Comparison of ENCODE assay signal across 35 cellular contexts in the genomic region with DNA sequence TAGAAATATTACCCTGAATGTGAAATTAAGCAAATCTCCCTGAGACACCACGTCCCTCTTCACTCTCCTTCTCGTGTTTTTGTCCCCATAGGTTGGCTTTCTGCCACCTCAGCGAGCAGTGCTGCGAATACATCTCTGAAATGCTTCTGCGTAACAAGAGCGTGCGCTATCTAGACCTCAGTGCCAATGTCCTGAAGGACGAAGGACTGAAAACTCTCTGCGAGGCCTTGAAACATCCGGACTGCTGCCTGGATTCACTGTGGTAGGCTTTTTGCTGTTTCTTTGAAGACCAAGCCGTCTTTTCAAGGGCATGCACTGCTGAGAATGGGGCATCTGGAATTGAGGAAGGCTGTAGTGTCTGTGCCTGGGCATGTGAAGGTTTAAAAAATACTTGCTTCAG. TPM values are rescaled to one million over a fixed set of nuclear protein-coding genes. Genes with fewer than 3 reads are reported as not detected.
A peak's percentile ranks its signal among the peaks of the same experiment; 100 is the strongest.
DNase-seq lines count a peak whose midpoint lies in the region; TF ChIP-seq lines count a peak whose summit lies in the region.
"Had no signal": no experiment of that assay in that cellular context is flagged by ENCODE, and none has a peak within 500 bp of the region (broad histone marks: within the 10 kb centered on the region; RNA-seq: fewer than 3 reads in every experiment).

No MANE protein-coding gene starts in this region.

- H3K4me2 ChIP-seq in PC-9: no peak overlapping the region
- H3K4me2 ChIP-seq: A549; BLaER1; BLaER1 treated with 17β-estradiol and CSF1 and Interleukin-3, amounts not matched to agents 10 nM and 100 nM had no signal

- H3K4me1 ChIP-seq in PC-9 (replicated peaks; ENCODE audit: insufficient read depth) (no peaks in the 10 kb centered on the region), esophagus muscularis mucosa (no peaks in the 10 kb centered on the region)
- H3K4me1 ChIP-seq: A549; BE2C; BLaER1; BLaER1 treated with 17β-estradiol and CSF1 and Interleukin-3, amounts not matched to agents 10 nM and 100 nM; Caco-2 had no signal

- H3K36me3 Mint-ChIP-seq in activated naive CD4-positive, alpha-beta T cell treated with anti-CD3 and anti-CD28 coated beads, Interleukin-2, amount 10 ng/mL, durations not matched to agents 7 days and 5 days: no peaks in the 10 kb centered on the region
- peaks cover 2% of the 10 kb centered on the region for H3K36me3 Mint-ChIP-seq in osteocyte (ENCODE audit: unreplicated experiment)
- H3K36me3 Mint-ChIP-seq: CD14-positive monocyte; CD4-positive, CD25-positive, alpha-beta regulatory T cell; CD8-positive, alpha-beta T cell had no signal

- peaks cover 26% of the 10 kb centered on the region for H3K9me3 Mint-ChIP-seq in activated naive CD4-positive, alpha-beta T cell treated with anti-CD3 and anti-CD28 coated beads, Interleukin-2, amount 10 ng/mL, durations not matched to agents 7 days and 5 days
- peaks cover 51% of the 10 kb centered on the region for H3K9me3 Mint-ChIP-seq in osteocyte (ENCODE audit: unreplicated experiment)

- CTCF ChIA-PET in activated naive CD4-positive, alpha-beta T cell treated with anti-CD3 and anti-CD28 coated beads, Interleukin-2, amount 10 ng/mL, durations not matched to agents 7 days and 5 days (lab: Charles Lee): no interaction called here
- CTCF ChIA-PET in PC-9 (lab: Charles Lee): no interaction called here

- intact Hi-C loops in PC-9 (cut with micrococcal nuclease; ENCODE audit: unreplicated experiment) (no loop called here), esophagus muscularis mucosa (cut with DNase I) (no loop called here)

- TF ChIP-seq CTCF in PC-9 (conservative IDR thresholded peaks at IDR 0.05): no peak
- no peak for TF ChIP-seq CTCF in esophagus muscularis mucosa (IDR thresholded peaks at IDR 0.05)
- no peak for TF ChIP-seq CTCF in osteocyte (IDR thresholded peaks at IDR 0.05)
- TF ChIP-seq CTCF in foreskin fibroblast (IDR thresholded peaks at IDR 0.05; ENCODE audit: low read depth, low read length): no peak

- peaks cover 98% of the 10 kb centered on the region for H3K27me3 ChIP-seq in PC-9 (ENCODE audit: insufficient read depth, low read depth)
- peaks cover 0 to 8% (median 0%) of the 10 kb centered on the region in 4 donors for H3K27me3 ChIP-seq in esophagus muscularis mucosa
- H3K27me3 ChIP-seq: BLaER1; BLaER1 treated with 17β-estradiol and CSF1 and Interleukin-3, amounts not matched to agents 10 nM and 100 nM had no signal

- BruUV-seq in PC-9 (replicated peaks; lab: Mats Ljungman, UMichigan): no TSS peak

- H3K9me3 ChIP-seq in PC-9 (ENCODE audit: insufficient read depth, low read depth) (no peaks in the 10 kb centered on the region), esophagus muscularis mucosa (peaks cover 0 to 9% (median 0%) of the 10 kb centered on the region in 4 donors)
- H3K9me3 ChIP-seq: BE2C had no signal

- H3F3A ChIP-seq in PC-9 (ENCODE audit: insufficient read depth, low read depth): no peaks in the 10 kb centered on the region

- no peaks in the 10 kb centered on the region for H3K79me2 ChIP-seq in PC-9 (ENCODE audit: low read depth)

- no peak for TF ChIP-seq EP300 in esophagus muscularis mucosa (IDR thresholded peaks at IDR 0.05)

- no peaks in the 10 kb centered on the region for H3K4me1 Mint-ChIP-seq in activated naive CD4-positive, alpha-beta T cell treated with anti-CD3 and anti-CD28 coated beads, Interleukin-2, amount 10 ng/mL, durations not matched to agents 7 days and 5 days
- no peaks in the 10 kb centered on the region for H3K4me1 Mint-ChIP-seq in osteocyte (ENCODE audit: unreplicated experiment)
- H3K4me1 Mint-ChIP-seq: B cell; CD14-positive monocyte; CD4-positive, alpha-beta memory T cell; CD4-positive, CD25-positive, alpha-beta regulatory T cell; CD8-positive, alpha-beta memory T cell had no signal

- no peak for TF ChIP-seq POLR2A in esophagus muscularis mucosa (IDR thresholded peaks at IDR 0.05; ENCODE audit: low read depth)

- H3K27me3 Mint-ChIP-seq in activated naive CD4-positive, alpha-beta T cell treated with anti-CD3 and anti-CD28 coated beads, Interleukin-2, amount 10 ng/mL, durations not matched to agents 7 days and 5 days: no peaks in the 10 kb centered on the region
- no peaks in the 10 kb centered on the region for H3K27me3 Mint-ChIP-seq in osteocyte (ENCODE audit: unreplicated experiment)
- H3K27me3 Mint-ChIP-seq: CD4-positive, CD25-positive, alpha-beta regulatory T cell had no signal

- POLR2A ChIA-PET in PC-9 (lab: Charles Lee; ENCODE audit: unreplicated experiment): no interaction called here

- H2AFZ ChIP-seq in PC-9: 0 out of 2 replicates have a peak overlapping the region, but pooled peaks have one; percentile 4

- H3K36me3 ChIP-seq in PC-9 (ENCODE audit: low read depth): no peaks in the 10 kb centered on the region
- no peaks in the 10 kb centered on the region for H3K36me3 ChIP-seq in esophagus muscularis mucosa
- H3K36me3 ChIP-seq: BE2C; BLaER1; BLaER1 treated with 17β-estradiol and CSF1 and Interleukin-3, amounts not matched to agents 10 nM and 100 nM had no signal

- H3K4me3 ChIP-seq in PC-9: no peak overlapping the region
- H3K4me3 ChIP-seq in esophagus muscularis mucosa: no peak overlapping the region
- no peak overlapping the region for H3K4me3 ChIP-seq in foreskin fibroblast (ENCODE audit: low read depth in 1 of 2, low read length in 2 of 2)
- H3K4me3 ChIP-seq: A549; BLaER1; BLaER1 treated with 17β-estradiol and CSF1 and Interleukin-3, amounts not matched to agents 10 nM and 100 nM had no signal

- WGBS in esophagus muscularis mucosa: 84% methylated on average over 11 of the region's 11 CpGs

- H3K9me2 ChIP-seq in PC-9 (ENCODE audit: insufficient read depth): no peaks in the 10 kb centered on the region

- no peaks in the 10 kb centered on the region for H4K20me1 ChIP-seq in PC-9 (ENCODE audit: insufficient read depth)
- H4K20me1 ChIP-seq: BLaER1; BLaER1 treated with 17β-estradiol and CSF1 and Interleukin-3, amounts not matched to agents 10 nM and 100 nM had no signal

- no peak overlapping the region for H3K27ac ChIP-seq in PC-9
- H3K27ac ChIP-seq in esophagus muscularis mucosa (replicated peaks in 1 of 4): no peak overlapping the region
- H3K27ac ChIP-seq: 22Rv1; A549; BLaER1; BLaER1 treated with 17β-estradiol and CSF1 and Interleukin-3, amounts not matched to agents 10 nM and 100 nM; C4-2B had no signal

- H3K4me3 Mint-ChIP-seq in activated naive CD4-positive, alpha-beta T cell treated with anti-CD3 and anti-CD28 coated beads, Interleukin-2, amount 10 ng/mL, durations not matched to agents 7 days and 5 days: no peak overlapping the region
- no peak overlapping the region for H3K4me3 Mint-ChIP-seq in osteocyte (ENCODE audit: unreplicated experiment)
- H3K4me3 Mint-ChIP-seq: B cell; CD14-positive monocyte; CD4-positive, alpha-beta memory T cell; CD4-positive, alpha-beta T cell; CD4-positive, CD25-positive, alpha-beta regulatory T cell; CD8-positive, alpha-beta memory T cell; CD8-positive, alpha-beta T cell had no signal

- peak overlapping the region; percentile 19 for H3K27ac Mint-ChIP-seq in activated naive CD4-positive, alpha-beta T cell treated with anti-CD3 and anti-CD28 coated beads, Interleukin-2, amount 10 ng/mL, durations not matched to agents 7 days and 5 days
- H3K27ac Mint-ChIP-seq in osteocyte (ENCODE audit: unreplicated experiment): no peak overlapping the region
- H3K27ac Mint-ChIP-seq: B cell; CD14-positive monocyte; CD4-positive, alpha-beta T cell; CD4-positive, CD25-positive, alpha-beta regulatory T cell; CD8-positive, alpha-beta memory T cell; CD8-positive, alpha-beta T cell had no signal

- no peak for DNase-seq in activated naive CD4-positive, alpha-beta T cell treated with anti-CD3 and anti-CD28 coated beads, Interleukin-2, amount 10 ng/mL, durations not matched to agents 7 days and 5 days
- no peak for DNase-seq in activated naive CD4-positive, alpha-beta T cell treated with Interleukin-2 at 50 U/mL for 16 hours
- DNase-seq in PC-9: no peak
- peak; percentile 91 for DNase-seq in esophagus muscularis mucosa (ENCODE audit: extremely low spot score)
- peak; percentile 64 for DNase-seq in osteocyte (ENCODE audit: extremely low spot score, unreplicated experiment)
- DNase-seq in foreskin fibroblast: no peak
- DNase-seq in central memory CD4-positive, alpha-beta T cell: no peak
- DNase-seq in NCI-H2081 treated with DMSO at 0.1 percent for 48 hours (lab: John Stamatoyannopoulos, UW): no peak
- DNase-seq: 8988T; ACHN; AML-193; BE2C; C1 segment of cervical spinal cord; Caco-2; Calu3; CD4-positive, alpha-beta memory T cell; CD4-positive, alpha-beta T cell; CD4-positive, CD25-positive, alpha-beta regulatory T cell; CD8-positive, alpha-beta memory T cell; CD8-positive, alpha-beta T cell; COR-L47; DMS 273 treated with DMSO at 0.1 percent for 48 hours; DMS153; DMS53; DMS79; DMS79 treated with DMSO at 0.1 percent for 48 hours; DND-41; EL had no signal

RNA-seq across cellular contexts. Expression of a gene that starts 34.4 kb away (rescaled TPM):
- total RNA-seq in PC-9 (2021): 1.6 and 1.7 TPM in 2 replicates
- total RNA-seq in esophagus muscularis mucosa: not detected
- total RNA-seq in osteocyte: not detected in 2 replicates
- total RNA-seq: Caco-2; Calu3; CD4-positive, alpha-beta memory T cell; CD4-positive, alpha-beta T cell; CD4-positive, CD25-positive, alpha-beta regulatory T cell; CD8-positive, alpha-beta memory T cell; CD8-positive, alpha-beta T cell had no signal

RNA-seq across cellular contexts. Expression of a gene that starts 38.9 kb away (rescaled TPM):
- total RNA-seq in PC-9 (2021) (not detected in 2 replicates), esophagus muscularis mucosa (not detected), osteocyte (not detected in 2 replicates)
- total RNA-seq: B cell; Calu3; CD4-positive, alpha-beta memory T cell; CD4-positive, alpha-beta T cell; CD4-positive, CD25-positive, alpha-beta regulatory T cell; CD8-positive, alpha-beta T cell had no signal

Comparison
In these comparisons a context has a peak if more than half of its experiments do, and no peak if none do; other contexts are left out.
1. DNase-seq: peak in esophagus muscularis mucosa (single experiment) and osteocyte (single experiment); none in activated naive CD4-positive, alpha-beta T cell treated with anti-CD3 and anti-CD28 coated beads, Interleukin-2, amount 10 ng/mL, durations not matched to agents 7 days and 5 days (single experiment), activated naive CD4-positive, alpha-beta T cell treated with Interleukin-2 at 50 U/mL for 16 hours (single experiment), PC-9 (0 of 2), foreskin fibroblast (0 of 2), central memory CD4-positive, alpha-beta T cell (single experiment) and NCI-H2081 treated with DMSO at 0.1 percent for 48 hours (single experiment).